Comparison of ENCODE assay signal across 2 cellular contexts in genomic region chr17:869567-870530, GRCh38.
TF ChIP-seq lines count a peak whose summit lies in the region.

No MANE protein-coding gene starts in this region.

TF ChIP-seq in SK-N-SH, 30 proteins besides CTCF, POLR2A, EP300 and RAD21 (continued from another document):
- TF ChIP-seq REST (IDR thresholded peaks at IDR 0.05; ENCODE audit: low read depth, low read length) (no peak), USF1 (IDR thresholded peaks at IDR 0.05; ENCODE audit: borderline replicate concordance, low read depth) (peak; percentile 29; the same call in 1 of the 2 replicates), MAX (IDR thresholded peaks at IDR 0.05; ENCODE audit: low read depth) (no peak), NFIC (IDR thresholded peaks at IDR 0.05; ENCODE audit: borderline replicate concordance) (no peak)

TF ChIP-seq in GM23338, 12 proteins besides CTCF, POLR2A, EP300 and RAD21 (continued from another document):
- TF ChIP-seq ZNF462 (CRISPR knock-in tag; IDR thresholded peaks at IDR 0.05) (no peak), ZNF331 (CRISPR knock-in tag; IDR thresholded peaks at IDR 0.05; ENCODE audit: low read depth) (no peak)
